ENCODE assay signal across 11 cellular contexts in genomic region chr14:104154246-104154645, GRCh38. TPM values are rescaled to one million over a fixed set of nuclear protein-coding genes. Genes with fewer than 3 reads are reported as not detected.
"Had no signal": no experiment of that assay in that cellular context is flagged by ENCODE, and none has a peak within 500 bp of the region (broad histone marks: within the 10 kb centered on the region; RNA-seq: fewer than 3 reads in every experiment).

No MANE protein-coding gene starts in this region.

- H3K4me1 Mint-ChIP-seq: IgD-negative memory B cell had no signal

- H3K9ac ChIP-seq: GM23248, KMS-11 had no signal

- H2AFZ ChIP-seq: GM23248 had no signal

- H3K9me3 Mint-ChIP-seq: IgD-negative memory B cell had no signal

- H3K4me3 Mint-ChIP-seq: HFFc6, IgD-negative memory B cell had no signal

- H3K27ac Mint-ChIP-seq: HFFc6, IgD-negative memory B cell had no signal

- H3K9me3 ChIP-seq: HAP-1 had no signal

- H3K4me2 ChIP-seq: KMS-11 had no signal

- H3K27me3 Mint-ChIP-seq: IgD-negative memory B cell had no signal

- H3K4me3 ChIP-seq: GM23248, HAP-1 had no signal

- H3K36me3 Mint-ChIP-seq: IgD-negative memory B cell had no signal

- ATAC-seq: HCT116, HepG2 had no signal

- DNase-seq: GM23248, GOT3, H7, HFFc6, KBM-7 had no signal

- H3K27ac ChIP-seq: GM23248, HL-60, KMS-11 had no signal

RNA-seq across cellular contexts. Expression of gene KIF26A, which starts 15.9 kb away (rescaled TPM):
- total RNA-seq: GM23248, HepG2 had no signal
- polyA plus RNA-seq: GM23248, HepG2, IgD-negative memory B cell had no signal
